ENCODE assay signal across 23 cellular contexts in the genomic region with DNA sequence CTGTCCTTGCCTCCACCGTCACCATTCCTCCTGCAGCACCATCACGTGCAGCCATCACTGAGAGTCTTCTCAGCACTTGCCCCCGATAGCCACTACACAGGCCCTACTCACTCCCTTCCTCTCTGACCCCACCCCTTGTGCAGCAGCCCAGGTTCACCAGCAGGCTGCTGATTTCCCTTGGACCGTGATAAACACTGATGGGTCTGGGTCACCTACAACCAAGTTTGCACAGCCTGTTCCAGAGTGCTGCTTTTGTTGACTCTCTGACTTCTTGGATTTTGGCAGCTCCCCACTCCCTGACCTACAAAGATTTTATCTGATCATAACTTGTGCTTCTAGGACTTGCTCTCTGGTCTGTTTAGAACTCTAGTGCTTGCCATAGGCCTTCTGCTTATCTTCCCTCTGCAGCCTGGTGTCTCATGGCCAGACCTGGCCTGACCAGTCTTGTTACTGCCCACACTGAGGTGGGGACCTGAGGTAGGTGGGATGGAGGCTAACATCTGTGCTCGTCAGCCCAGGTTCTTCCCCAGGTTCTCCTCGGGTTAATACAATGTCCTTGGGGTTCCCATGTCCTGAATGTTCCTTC.
"Had no signal": no experiment of that assay in that cellular context is flagged by ENCODE, and none has a peak within 500 bp of the region (broad histone marks: within the 10 kb centered on the region; RNA-seq: fewer than 3 reads in every experiment).

No MANE protein-coding gene starts in this region.

- DNase-seq: activated CD4-positive, alpha-beta T cell treated with anti-CD3 and anti-CD28 coated beads for 48 hours; activated CD4-positive, alpha-beta T cell treated with anti-CD3 and anti-CD28 coated beads, Interleukin-2, amount 50 U/mL, for 48 hours; activated CD8-positive, alpha-beta memory T cell treated with anti-CD3 and anti-CD28 coated beads, Interleukin-2, amount 50 U/mL, for 48 hours; activated gamma-delta T cell; activated naive CD4-positive, alpha-beta T cell treated with anti-CD3 and anti-CD28 coated beads, Interleukin-2, amount 10 ng/mL, durations not matched to agents 7 days and 5 days; activated naive CD8-positive, alpha-beta T cell treated with anti-CD3 and anti-CD28 coated beads, Interleukin-2, amount 10 ng/mL, durations not matched to agents 7 days and 5 days; activated T-cell treated with anti-CD3 and anti-CD28 coated beads, Interleukin-2, amount 50 U/mL, for 24 hours; dermis blood vessel endothelial cell; effector CD4-positive, alpha-beta T cell; islet precursor cell; left ventricle myocardium inferior; mesendoderm; mucosa of descending colon; psoas muscle; stimulated activated CD4-positive, alpha-beta T cell treated with anti-CD3 and anti-CD28 coated beads, Interleukin-1b, Interleukin-23, amount 100 ng/mL, for 48 hours; stimulated activated naive CD4-positive, alpha-beta T cell had no signal

- H3K36me3 ChIP-seq: left ventricle myocardium inferior, suprapubic skin, tibial nerve had no signal

- H3K27ac Mint-ChIP-seq: activated naive CD4-positive, alpha-beta T cell treated with anti-CD3 and anti-CD28 coated beads, Interleukin-2, amount 10 ng/mL, durations not matched to agents 7 days and 5 days; activated T-cell treated with anti-CD3 and anti-CD28 coated beads, Interleukin-2, amount 50 U/mL, for 24 hours; natural killer cell treated with Interleukin-12 subunit alpha and Interleukin-12 subunit beta and Interleukin-15 and Interleukin-18, amount 100 ng/mL, for 72 hours had no signal

- H3K4me2 ChIP-seq: smooth muscle cell had no signal

- ATAC-seq: activated CD4-positive, CD25-positive, alpha-beta regulatory T cell treated with anti-CD3 and anti-CD28 coated beads, Interleukin-2, amount 50 U/mL, for 24 hours; mucosa of descending colon; psoas muscle had no signal

- H3K36me3 Mint-ChIP-seq: activated naive CD4-positive, alpha-beta T cell treated with anti-CD3 and anti-CD28 coated beads, Interleukin-2, amount 10 ng/mL, durations not matched to agents 7 days and 5 days; activated naive CD8-positive, alpha-beta T cell treated with anti-CD3 and anti-CD28 coated beads, Interleukin-2, amount 10 ng/mL, durations not matched to agents 7 days and 5 days; natural killer cell treated with Interleukin-12 subunit alpha and Interleukin-12 subunit beta and Interleukin-15 and Interleukin-18, amount 100 ng/mL, for 72 hours had no signal

- H3K4me1 Mint-ChIP-seq: activated naive CD4-positive, alpha-beta T cell treated with anti-CD3 and anti-CD28 coated beads, Interleukin-2, amount 10 ng/mL, durations not matched to agents 7 days and 5 days; activated naive CD8-positive, alpha-beta T cell treated with anti-CD3 and anti-CD28 coated beads, Interleukin-2, amount 10 ng/mL, durations not matched to agents 7 days and 5 days; central memory CD8-positive, alpha-beta T cell had no signal

- H3K4me3 Mint-ChIP-seq: activated naive CD4-positive, alpha-beta T cell treated with anti-CD3 and anti-CD28 coated beads, Interleukin-2, amount 10 ng/mL, durations not matched to agents 7 days and 5 days; activated naive CD8-positive, alpha-beta T cell treated with anti-CD3 and anti-CD28 coated beads, Interleukin-2, amount 10 ng/mL, durations not matched to agents 7 days and 5 days; activated T-cell treated with anti-CD3 and anti-CD28 coated beads, Interleukin-2, amount 50 U/mL, for 24 hours; central memory CD8-positive, alpha-beta T cell; natural killer cell treated with Interleukin-12 subunit alpha and Interleukin-12 subunit beta and Interleukin-15 and Interleukin-18, amount 100 ng/mL, for 72 hours had no signal

- H3K4me1 ChIP-seq: left ventricle myocardium inferior, psoas muscle, suprapubic skin, tibial nerve had no signal

- H3K27me3 ChIP-seq: suprapubic skin, tibial nerve had no signal

- H3K27ac ChIP-seq: left ventricle myocardium inferior, psoas muscle, suprapubic skin, tibial nerve had no signal

- H3K4me3 ChIP-seq: left ventricle myocardium inferior, lung, mucosa of descending colon, psoas muscle, smooth muscle cell, suprapubic skin, tibial nerve had no signal

- H3K9me3 Mint-ChIP-seq: activated naive CD4-positive, alpha-beta T cell treated with anti-CD3 and anti-CD28 coated beads, Interleukin-2, amount 10 ng/mL, durations not matched to agents 7 days and 5 days; central memory CD8-positive, alpha-beta T cell had no signal
